Comparison of ENCODE assay signal across 20 cellular contexts in genomic region chr1:10892138-10893065, GRCh38.
"Had no signal": no experiment of that assay in that cellular context is flagged by ENCODE, and none has a peak within 500 bp of the region (broad histone marks: within the 10 kb centered on the region; RNA-seq: fewer than 3 reads in every experiment).

No MANE protein-coding gene starts in this region.

- H3K4me2 ChIP-seq: hepatocyte had no signal

- H3K36me3 ChIP-seq: ovary, tibial artery, upper lobe of right lung, vagina had no signal

- ATAC-seq: naive thymus-derived CD8-positive, alpha-beta T cell; right cardiac atrium; stimulated activated effector memory CD8-positive, alpha-beta T cell treated with anti-CD3 and anti-CD28 coated beads, Interleukin-12 subunit alpha, Interleukin-12 subunit beta, amount 100 ng/mL, for 72 hours; stimulated activated naive CD8-positive, alpha-beta T cell treated with anti-CD3 and anti-CD28 coated beads, Interleukin-15, Interleukin-2, amounts not matched to agents 100 U/mL and 50 U/mL, for 24 hours; upper lobe of right lung had no signal

- H3K9me3 ChIP-seq: mucosa of descending colon, ovary, tibial artery, upper lobe of right lung, vagina had no signal

- H3K27ac ChIP-seq: coronary artery, dorsolateral prefrontal cortex, hepatocyte, ovary, tibial artery, upper lobe of right lung, vagina had no signal

- H3K4me1 ChIP-seq: upper lobe of right lung had no signal

- H3K27ac Mint-ChIP-seq: naive thymus-derived CD8-positive, alpha-beta T cell; progenitor cell of endocrine pancreas; stimulated activated effector memory CD8-positive, alpha-beta T cell treated with anti-CD3 and anti-CD28 coated beads, Interleukin-12 subunit alpha, Interleukin-12 subunit beta, amount 100 ng/mL, for 72 hours had no signal

- H3K27me3 ChIP-seq: ovary, vagina had no signal

- H3K36me3 Mint-ChIP-seq: naive thymus-derived CD8-positive, alpha-beta T cell; stimulated activated effector memory CD8-positive, alpha-beta T cell treated with anti-CD3 and anti-CD28 coated beads, Interleukin-12 subunit alpha, Interleukin-12 subunit beta, amount 100 ng/mL, for 72 hours had no signal

- H3K79me2 ChIP-seq: hepatocyte had no signal

- H3K4me3 ChIP-seq: coronary artery, dorsolateral prefrontal cortex, hepatocyte, mucosa of descending colon, ovary, tibial artery, upper lobe of right lung, vagina had no signal

- H2AFZ ChIP-seq: hepatocyte had no signal

- H3K9me3 Mint-ChIP-seq: naive thymus-derived CD8-positive, alpha-beta T cell; stimulated activated effector memory CD8-positive, alpha-beta T cell treated with anti-CD3 and anti-CD28 coated beads, Interleukin-12 subunit alpha, Interleukin-12 subunit beta, amount 100 ng/mL, for 72 hours had no signal

- H3K4me3 Mint-ChIP-seq: naive thymus-derived CD8-positive, alpha-beta T cell; stimulated activated effector memory CD8-positive, alpha-beta T cell treated with anti-CD3 and anti-CD28 coated beads, Interleukin-12 subunit alpha, Interleukin-12 subunit beta, amount 100 ng/mL, for 72 hours had no signal

- DNase-seq: dorsolateral prefrontal cortex; effector CD8-positive, alpha-beta T cell; foreskin melanocyte; head of caudate nucleus; kidney glomerular epithelial cell; mammary epithelial cell; mucosa of descending colon; ovary; stimulated activated CD4-positive, alpha-beta T cell treated with anti-CD3 and anti-CD28 coated beads, Interleukin-4, amount 100 ng/mL, for 1 hour; stimulated activated CD8-positive, alpha-beta memory T cell treated with anti-CD3 and anti-CD28 coated beads, Interleukin-4, amount 100 ng/mL, for 48 hours; stimulated activated naive CD8-positive, alpha-beta T cell treated with anti-CD3 and anti-CD28 coated beads, Interleukin-15, Interleukin-2, amounts not matched to agents 100 U/mL and 50 U/mL, for 24 hours; tibial artery; upper lobe of right lung had no signal
